In genomic region chr17:50898369-50899004, GRCh38 we compare ENCODE assay signal across 1 cellular context.
TF ChIP-seq lines count a peak whose summit lies in the region.

No MANE protein-coding gene starts in this region.

TF ChIP-seq in HepG2, 621 proteins besides CTCF, POLR2A, EP300 and RAD21 (continued from another document):
- TF ChIP-seq ZGPAT (CRISPR knock-in tag; IDR thresholded peaks at IDR 0.05) (no peak; the same call in 1 of the 2 replicates), PAF1 (CRISPR knock-in tag; IDR thresholded peaks at IDR 0.05) (no peak)
